1 cellular context compared by ENCODE assay signal in the genomic region with DNA sequence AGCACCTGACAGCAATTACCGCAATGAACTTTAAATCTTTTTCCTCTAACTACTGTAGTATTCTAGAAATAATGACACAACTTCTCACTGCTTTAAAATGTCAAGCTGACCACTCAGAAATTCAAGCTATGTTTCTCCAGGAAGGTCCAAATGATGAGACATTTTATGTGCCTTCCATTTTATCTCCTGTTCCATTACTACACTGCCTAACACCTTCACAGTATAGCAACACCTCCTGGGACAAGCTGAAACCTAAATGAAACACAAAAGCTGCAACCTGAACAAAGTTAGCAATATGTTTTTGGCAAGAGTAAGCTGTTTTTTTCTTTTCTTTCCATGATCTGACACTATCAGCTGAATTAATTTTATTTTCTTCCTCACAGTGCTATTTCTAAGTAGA.
TF ChIP-seq lines count a peak whose summit lies in the region.

No MANE protein-coding gene starts in this region.

TF ChIP-seq in H1, 55 proteins besides CTCF, POLR2A, EP300 and RAD21:
- TF ChIP-seq, protein P1, sequence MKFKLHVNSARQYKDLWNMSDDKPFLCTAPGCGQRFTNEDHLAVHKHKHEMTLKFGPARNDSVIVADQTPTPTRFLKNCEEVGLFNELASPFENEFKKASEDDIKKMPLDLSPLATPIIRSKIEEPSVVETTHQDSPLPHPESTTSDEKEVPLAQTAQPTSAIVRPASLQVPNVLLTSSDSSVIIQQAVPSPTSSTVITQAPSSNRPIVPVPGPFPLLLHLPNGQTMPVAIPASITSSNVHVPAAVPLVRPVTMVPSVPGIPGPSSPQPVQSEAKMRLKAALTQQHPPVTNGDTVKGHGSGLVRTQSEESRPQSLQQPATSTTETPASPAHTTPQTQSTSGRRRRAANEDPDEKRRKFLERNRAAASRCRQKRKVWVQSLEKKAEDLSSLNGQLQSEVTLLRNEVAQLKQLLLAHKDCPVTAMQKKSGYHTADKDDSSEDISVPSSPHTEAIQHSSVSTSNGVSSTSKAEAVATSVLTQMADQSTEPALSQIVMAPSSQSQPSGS (IDR thresholded peaks at IDR 0.05; ENCODE audit: low read length), result no peak
- no peak for TF ChIP-seq SP1 (IDR thresholded peaks at IDR 0.05; ENCODE audit: low read depth, low read length)
- no peak for TF ChIP-seq EZH2 (IDR thresholded peaks at IDR 0.05; ENCODE audit: low read depth, low read length, severe bottlenecking)
- no peak for TF ChIP-seq HDAC2 (IDR thresholded peaks at IDR 0.05; ENCODE audit: borderline replicate concordance in 1 of 2, low read depth in 2 of 2, low read length in 2 of 2)
- TF ChIP-seq NANOG (IDR thresholded peaks at IDR 0.05; ENCODE audit: insufficient read depth, low read depth, low read length, poor library complexity, severe bottlenecking), result no peak
- no peak for TF ChIP-seq TAF7 (optimal IDR thresholded peaks at IDR 0.05; ENCODE audit: borderline replicate concordance, low read depth, low read length)
- TF ChIP-seq SIRT6 (IDR thresholded peaks at IDR 0.05; ENCODE audit: low read length), result no peak
- no peak for TF ChIP-seq RFX5 (IDR thresholded peaks at IDR 0.05; ENCODE audit: borderline replicate concordance, low read depth, low read length)
- TF ChIP-seq, protein P2, sequence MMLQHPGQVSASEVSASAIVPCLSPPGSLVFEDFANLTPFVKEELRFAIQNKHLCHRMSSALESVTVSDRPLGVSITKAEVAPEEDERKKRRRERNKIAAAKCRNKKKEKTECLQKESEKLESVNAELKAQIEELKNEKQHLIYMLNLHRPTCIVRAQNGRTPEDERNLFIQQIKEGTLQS (IDR thresholded peaks at IDR 0.05; ENCODE audit: insufficient read depth, low read depth, low read length), result no peak
- TF ChIP-seq RNF2 (IDR thresholded peaks at IDR 0.05; ENCODE audit: borderline replicate concordance, low read depth, low read length, missing control alignments, poor library complexity, severe bottlenecking), result no peak
- TF ChIP-seq TCF12 (IDR thresholded peaks at IDR 0.05; ENCODE audit: low read depth, low read length), result no peak
- TF ChIP-seq NRF1 (IDR thresholded peaks at IDR 0.05; ENCODE audit: low read depth, low read length), result no peak
- TF ChIP-seq KDM5A (IDR thresholded peaks at IDR 0.05; ENCODE audit: low read length), result no peak
TF ChIP-seq in H1: peak in this region for 0.
